Comparison of ENCODE assay signal across 16 cellular contexts in the genomic region with DNA sequence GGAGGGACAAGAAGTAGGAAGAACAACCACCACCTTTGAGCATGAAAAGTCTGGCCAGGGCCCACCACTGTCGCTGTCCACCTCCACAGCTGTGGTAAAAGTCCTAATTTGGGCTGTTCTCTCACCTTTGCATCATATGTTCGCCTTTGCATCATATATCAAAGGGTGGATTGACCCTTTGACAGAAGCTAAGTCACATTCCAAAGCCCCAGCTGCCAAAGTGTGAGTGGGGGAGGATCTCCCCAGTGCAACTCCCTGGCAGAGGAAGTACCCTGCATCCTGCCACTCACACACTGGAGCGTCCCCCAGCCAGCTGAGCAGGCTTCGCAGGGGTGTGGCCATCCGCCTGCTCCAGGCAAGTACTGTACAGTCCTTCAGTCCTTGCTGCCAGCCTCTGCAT. TPM values are rescaled to one million over a fixed set of nuclear protein-coding genes. Genes with fewer than 3 reads are reported as not detected.
DNase-seq lines count a peak whose midpoint lies in the region; ATAC-seq and TF ChIP-seq lines count a peak whose summit lies in the region.
"Had no signal": no experiment of that assay in that cellular context is flagged by ENCODE, and none has a peak within 500 bp of the region (broad histone marks: within the 10 kb centered on the region; RNA-seq: fewer than 3 reads in every experiment).

No MANE protein-coding gene starts in this region.

- peaks cover 7% of the 10 kb centered on the region for H3K4me1 Mint-ChIP-seq in activated CD8-positive, alpha-beta memory T cell treated with anti-CD3 and anti-CD28 coated beads, Interleukin-2, amount 10 ng/mL, durations not matched to agents 7 days and 5 days

- H3K27ac Mint-ChIP-seq in activated CD8-positive, alpha-beta memory T cell treated with anti-CD3 and anti-CD28 coated beads, Interleukin-2, amount 10 ng/mL, durations not matched to agents 7 days and 5 days: no peak overlapping the region
- H3K27ac Mint-ChIP-seq: activated CD8-positive, alpha-beta T cell treated with anti-CD3 and anti-CD28 coated beads, Interleukin-2, amount 10 ng/mL, durations not matched to agents 7 days and 5 days had no signal

- CTCF ChIA-PET in activated CD8-positive, alpha-beta memory T cell treated with anti-CD3 and anti-CD28 coated beads, Interleukin-2, amount 10 ng/mL, durations not matched to agents 7 days and 5 days (lab: Charles Lee): interaction anchor here (0.9 to 5.4 kb wide), 6 partner anchors 12 to 231 kb away, joined by 3 to 58 read pairs (median 4); a partner anchor contains a TSS

- peaks cover 0 to 5% (median 4%) of the 10 kb centered on the region in 3 donors for H3K4me1 ChIP-seq in gastroesophageal sphincter

- TF ChIP-seq CTCF in GM13976 (IDR thresholded peaks at IDR 0.05; ENCODE audit: borderline replicate concordance, control extremely low read depth, extremely low read depth, insufficient read depth, missing control alignments): no peak
- TF ChIP-seq CTCF in gastroesophageal sphincter (IDR thresholded peaks at IDR 0.05): no peak

- ATAC-seq in activated CD8-positive, alpha-beta memory T cell treated with anti-CD3 and anti-CD28 coated beads, Interleukin-2, amount 10 ng/mL, durations not matched to agents 7 days and 5 days: no peak
- no peak for ATAC-seq in gastroesophageal sphincter
- ATAC-seq: activated CD8-positive, alpha-beta T cell treated with anti-CD3 and anti-CD28 coated beads, Interleukin-2, amount 10 ng/mL, durations not matched to agents 7 days and 5 days; right cardiac atrium had no signal

- DNase-seq in activated CD8-positive, alpha-beta memory T cell treated with anti-CD3 and anti-CD28 coated beads for 24 hours: peak; percentile 54
- DNase-seq in activated CD8-positive, alpha-beta memory T cell treated with anti-CD3 and anti-CD28 coated beads, Interleukin-2, amount 10 ng/mL, durations not matched to agents 7 days and 5 days: no peak
- peak; percentile 72 for DNase-seq in NCI-H510A treated with DMSO at 0.1 percent for 48 hours (lab: John Stamatoyannopoulos, UW)
- peak; percentile 30 for DNase-seq in dermis blood vessel endothelial cell
- peak; percentile 29 for DNase-seq in ureter (ENCODE audit: low spot score)
- DNase-seq in GM13976 (ENCODE audit: low spot score): no peak
- no peak for DNase-seq in stimulated activated CD8-positive, alpha-beta memory T cell treated with anti-CD3 and anti-CD28 coated beads, Interleukin-4, amount 100 ng/mL, for 48 hours
- DNase-seq: activated CD8-positive, alpha-beta T cell treated with anti-CD3 and anti-CD28 coated beads, Interleukin-2, amount 10 ng/mL, durations not matched to agents 7 days and 5 days; adrenal gland; caudate nucleus; effector CD4-positive, alpha-beta T cell; GF-D8; NCI-H2081; right cardiac atrium had no signal

- 54 to 60% methylated on average over 2 to 5 of the region's 5 CpGs for WGBS in gastroesophageal sphincter (ENCODE audit: low coverage in 1 of 2), 2 donors

- no peak overlapping the region for H3K27ac ChIP-seq in gastroesophageal sphincter
- H3K27ac ChIP-seq: adrenal gland, SK-N-MC had no signal

- no peaks in the 10 kb centered on the region for H3K9me3 Mint-ChIP-seq in activated CD8-positive, alpha-beta memory T cell treated with anti-CD3 and anti-CD28 coated beads, Interleukin-2, amount 10 ng/mL, durations not matched to agents 7 days and 5 days (ENCODE audit: low read depth)

- H3K36me3 Mint-ChIP-seq in activated CD8-positive, alpha-beta memory T cell treated with anti-CD3 and anti-CD28 coated beads, Interleukin-2, amount 10 ng/mL, durations not matched to agents 7 days and 5 days: no peaks in the 10 kb centered on the region

- no peak overlapping the region for H3K4me3 Mint-ChIP-seq in activated CD8-positive, alpha-beta memory T cell treated with anti-CD3 and anti-CD28 coated beads, Interleukin-2, amount 10 ng/mL, durations not matched to agents 7 days and 5 days
- H3K4me3 Mint-ChIP-seq: activated CD8-positive, alpha-beta T cell treated with anti-CD3 and anti-CD28 coated beads, Interleukin-2, amount 10 ng/mL, durations not matched to agents 7 days and 5 days had no signal

- no peak for TF ChIP-seq EP300 in gastroesophageal sphincter (IDR thresholded peaks at IDR 0.05)

- no peak overlapping the region for H3K4me3 ChIP-seq in gastroesophageal sphincter
- H3K4me3 ChIP-seq: adrenal gland, SK-N-MC had no signal

- in situ Hi-C loops in GM13976 (cut with MboI; ENCODE audit: low sequenced_read_pairs, unreplicated experiment): loop anchor here (10.0 kb wide), 1 partner anchor 318 kb away; no protein-coding TSS in a partner anchor

- peaks cover 11% of the 10 kb centered on the region for H3K27me3 Mint-ChIP-seq in activated CD8-positive, alpha-beta memory T cell treated with anti-CD3 and anti-CD28 coated beads, Interleukin-2, amount 10 ng/mL, durations not matched to agents 7 days and 5 days

- H3K36me3 ChIP-seq in gastroesophageal sphincter: no peaks in the 10 kb centered on the region
- H3K36me3 ChIP-seq: adrenal gland had no signal

- no peaks in the 10 kb centered on the region for H3K27me3 ChIP-seq in gastroesophageal sphincter

- TF ChIP-seq POLR2A in gastroesophageal sphincter (IDR thresholded peaks at IDR 0.05): no peak

- no peaks in the 10 kb centered on the region for H3K9me3 ChIP-seq in gastroesophageal sphincter
- H3K9me3 ChIP-seq: adrenal gland had no signal

RNA-seq across cellular contexts. Expression of a gene that starts 12.7 kb away (rescaled TPM):
- total RNA-seq in activated CD8-positive, alpha-beta memory T cell treated with anti-CD3 and anti-CD28 coated beads, Interleukin-2, amount 10 ng/mL, durations not matched to agents 7 days and 5 days: 10 to 100 TPM; 11.4 to 17.6 TPM
- total RNA-seq in dermis blood vessel endothelial cell (1.7 and 3.1 TPM in 2 replicates), ureter (26.2 TPM), gastroesophageal sphincter (10 to 100 TPM; 22.5 to 36.3 (median 33.2) TPM)

RNA-seq across cellular contexts. Expression of a gene that starts 18.9 kb away (rescaled TPM):
- 10 to 100 TPM; 34.3 to 44.6 TPM for total RNA-seq in activated CD8-positive, alpha-beta memory T cell treated with anti-CD3 and anti-CD28 coated beads, Interleukin-2, amount 10 ng/mL, durations not matched to agents 7 days and 5 days
- total RNA-seq in dermis blood vessel endothelial cell (23.8 and 26.1 TPM in 2 replicates), ureter (57.1 TPM), gastroesophageal sphincter (10 to 100 TPM; 22.6 to 46.4 (median 24.4) TPM)

Comparison
In these comparisons a context has a peak if more than half of its experiments do, and no peak if none do; other contexts are left out.
1. DNase-seq: peak in activated CD8-positive, alpha-beta memory T cell treated with anti-CD3 and anti-CD28 coated beads for 24 hours (single experiment), NCI-H510A treated with DMSO at 0.1 percent for 48 hours (single experiment), dermis blood vessel endothelial cell (single experiment) and ureter (single experiment); none in activated CD8-positive, alpha-beta memory T cell treated with anti-CD3 and anti-CD28 coated beads, Interleukin-2, amount 10 ng/mL, durations not matched to agents 7 days and 5 days (single experiment), GM13976 (single experiment) and stimulated activated CD8-positive, alpha-beta memory T cell treated with anti-CD3 and anti-CD28 coated beads, Interleukin-4, amount 100 ng/mL, for 48 hours (single experiment).